In genomic region chr13:52650731-52651130, GRCh38 we compare ENCODE assay signal across 12 cellular contexts. TPM values are rescaled to one million over a fixed set of nuclear protein-coding genes. Genes with fewer than 3 reads are reported as not detected.
DNase-seq lines count a peak whose midpoint lies in the region; ATAC-seq and TF ChIP-seq lines count a peak whose summit lies in the region.
"Had no signal": no experiment of that assay in that cellular context is flagged by ENCODE, and none has a peak within 500 bp of the region (broad histone marks: within the 10 kb centered on the region; RNA-seq: fewer than 3 reads in every experiment).

No MANE protein-coding gene starts in this region.

- CTCF ChIA-PET in Caco-2 (lab: Charles Lee): no interaction called here

- POLR2A ChIA-PET in Caco-2 (lab: Charles Lee): no interaction called here

- no peaks in the 10 kb centered on the region for H3K9me3 Mint-ChIP-seq in Caco-2 (ENCODE audit: unreplicated experiment)
- no peaks in the 10 kb centered on the region for H3K9me3 Mint-ChIP-seq in neural crest cell
- H3K9me3 Mint-ChIP-seq: immature natural killer cell had no signal

- TF ChIP-seq EP300 in upper lobe of left lung (IDR thresholded peaks at IDR 0.05): no peak

- ATAC-seq in upper lobe of left lung (ENCODE audit: low FRiP score in 2 of 2) (no peak), HG02870 (IDR thresholded peaks at IDR 0.05; ENCODE audit: unreplicated experiment) (no peak)
- ATAC-seq: activated CD4-positive, alpha-beta T cell treated with anti-CD3 and anti-CD28 coated beads for 36 hours had no signal

- peak overlapping the region in 1 of 2 donors; percentile 98 for H3K9ac ChIP-seq in duodenal mucosa (ENCODE audit: low read depth in 1 of 2, low read length in 2 of 2)

- peak overlapping the region; percentile 53 for H3K4me3 ChIP-seq in Caco-2 (ENCODE audit: low read depth, low read length)
- peak overlapping the region; percentile 70 for H3K4me3 ChIP-seq in MG63
- H3K4me3 ChIP-seq in duodenal mucosa (ENCODE audit: low read depth in 1 of 2, low read length in 2 of 2): peak overlapping the region; percentile 96 to 99
- peak overlapping the region in 1 of 4 donors; percentile 71 for H3K4me3 ChIP-seq in upper lobe of left lung

- DNase-seq in Caco-2 (no peak), MG63 (no peak), neural crest cell (ENCODE audit: low read depth, low spot score) (no peak), upper lobe of left lung (no peak), MV-4-11 (lab: John Stamatoyannopoulos, UW) (no peak)
- no peak for DNase-seq in activated effector memory CD4-positive, alpha-beta T cell treated with anti-CD3 and anti-CD28 coated beads, Interleukin-2, amount 50 U/mL, for 16 hours
- DNase-seq: activated CD4-positive, alpha-beta T cell treated with anti-CD3 and anti-CD28 coated beads for 36 hours; H7; immature natural killer cell had no signal

- intact Hi-C loops in Caco-2 (cut with micrococcal nuclease; ENCODE audit: unreplicated experiment): loop anchor here (5.0 kb wide), 1 partner anchor 193 kb away; the partner anchor contains the start of gene CKAP2

- peaks cover 6% of the 10 kb centered on the region for H3K36me3 Mint-ChIP-seq in Caco-2 (ENCODE audit: insufficient read depth, unreplicated experiment)
- peaks cover 18% of the 10 kb centered on the region for H3K36me3 Mint-ChIP-seq in neural crest cell (ENCODE audit: low read depth)

- no peak for TF ChIP-seq POLR2A in upper lobe of left lung (IDR thresholded peaks at IDR 0.05)

- WGBS in upper lobe of left lung, 2 donors: 81 to 86% methylated on average over 5 to 6 of the region's 6 CpGs

- peaks cover 3% of the 10 kb centered on the region; the same call in 1 of the 2 replicates for H3K36me3 ChIP-seq in Caco-2 (ENCODE audit: control insufficient read depth, insufficient read depth, low read length)
- H3K36me3 ChIP-seq in MG63: peaks cover 14% of the 10 kb centered on the region
- H3K36me3 ChIP-seq in duodenal mucosa (ENCODE audit: control insufficient read depth in 1 of 2, insufficient read depth in 2 of 2, low read length in 2 of 2): peaks cover 2 to 12% of the 10 kb centered on the region in 2 donors
- peaks cover 0 to 11% (median 0%) of the 10 kb centered on the region in 4 donors for H3K36me3 ChIP-seq in upper lobe of left lung

- TF ChIP-seq CTCF in Caco-2 (IDR thresholded peaks at IDR 0.05; ENCODE audit: insufficient read depth in 1 of 2, low read depth in 1 of 2, low read length in 1 of 2, severe bottlenecking in 1 of 2, unreplicated experiment in 1 of 2): no peak
- no peak for TF ChIP-seq CTCF in neural crest cell (conservative IDR thresholded peaks at IDR 0.05)
- no peak for TF ChIP-seq CTCF in upper lobe of left lung (IDR thresholded peaks at IDR 0.05)

- H3K4me1 Mint-ChIP-seq in Caco-2 (ENCODE audit: low read depth, unreplicated experiment) (no peaks in the 10 kb centered on the region), neural crest cell (peaks cover 8% of the 10 kb centered on the region)

- H3K27ac ChIP-seq in duodenal mucosa (ENCODE audit: low read depth, low read length) (no peak overlapping the region), upper lobe of left lung (no peak overlapping the region)

- H3K9me3 ChIP-seq in Caco-2: no peaks in the 10 kb centered on the region
- H3K9me3 ChIP-seq in MG63: no peaks in the 10 kb centered on the region
- no peaks in the 10 kb centered on the region for H3K9me3 ChIP-seq in duodenal mucosa (ENCODE audit: control insufficient read depth in 1 of 2, low read length in 2 of 2)
- H3K9me3 ChIP-seq in upper lobe of left lung: no peaks in the 10 kb centered on the region
- H3K9me3 ChIP-seq: ascending aorta had no signal

- H3K4me1 ChIP-seq in Caco-2 (peaks cover 17% of the 10 kb centered on the region), duodenal mucosa (ENCODE audit: control insufficient read depth in 1 of 2, insufficient read depth in 2 of 2, low read length in 2 of 2) (peaks cover 24 to 25% of the 10 kb centered on the region in 2 donors), upper lobe of left lung (peaks cover 26 to 37% (median 31%) of the 10 kb centered on the region in 4 donors)

- H3K4me3 Mint-ChIP-seq in Caco-2 (ENCODE audit: unreplicated experiment) (no peak overlapping the region), neural crest cell (no peak overlapping the region)
- H3K4me3 Mint-ChIP-seq: activated CD4-positive, alpha-beta T cell treated with anti-CD3 and anti-CD28 coated beads for 36 hours had no signal

- H3K27me3 ChIP-seq in Caco-2 (replicated peaks; ENCODE audit: control insufficient read depth, insufficient read depth, low read length) (no peaks in the 10 kb centered on the region), MG63 (no peaks in the 10 kb centered on the region), duodenal mucosa (ENCODE audit: control insufficient read depth in 1 of 2, insufficient read depth in 2 of 2, low read length in 2 of 2) (no peaks in the 10 kb centered on the region), upper lobe of left lung (no peaks in the 10 kb centered on the region)
- H3K27me3 ChIP-seq: ascending aorta had no signal

- H3K27me3 Mint-ChIP-seq in Caco-2 (ENCODE audit: insufficient read depth, unreplicated experiment) (no peaks in the 10 kb centered on the region), neural crest cell (ENCODE audit: low read depth) (no peaks in the 10 kb centered on the region)
- H3K27me3 Mint-ChIP-seq: activated CD4-positive, alpha-beta T cell treated with anti-CD3 and anti-CD28 coated beads for 36 hours had no signal

- no TSS peak for BruUV-seq in Caco-2 (replicated peaks; lab: Mats Ljungman, UMichigan)

- H3K27ac Mint-ChIP-seq in Caco-2 (ENCODE audit: unreplicated experiment) (no peak overlapping the region), neural crest cell (ENCODE audit: unreplicated experiment) (peak overlapping the region; percentile 93)
- H3K27ac Mint-ChIP-seq: activated CD4-positive, alpha-beta T cell treated with anti-CD3 and anti-CD28 coated beads for 36 hours had no signal

RNA-seq across cellular contexts. Expression of gene SUGT1, which starts 1.9 kb away (rescaled TPM):
- total RNA-seq in Caco-2 (2022): 73.6 and 84.3 TPM in 2 replicates
- 34.3 and 73.2 TPM in 2 replicates for total RNA-seq in MG63 (2014; rRNA removed; shearing (Covaris generic); ENCODE audit: low replicate concordance)
- total RNA-seq in neural crest cell: 74.0 and 75.2 TPM in 2 replicates
- 10 to 100 TPM; 19.9 to 43.7 (median 28.0) TPM for total RNA-seq in upper lobe of left lung

RNA-seq across cellular contexts. Expression of gene HNRNPA1L2, which starts 8.5 kb away (rescaled TPM):
- total RNA-seq in Caco-2 (2022): 8.0 and 9.1 TPM in 2 replicates
- 0.33 TPM in 1 of 2 replicates, not detected in the other for total RNA-seq in MG63 (2014; rRNA removed; shearing (Covaris generic); ENCODE audit: low replicate concordance)
- 13.8 and 14.3 TPM in 2 replicates for total RNA-seq in neural crest cell
- total RNA-seq in upper lobe of left lung: 1 to 10 TPM; 2.7 to 7.3 (median 4.9) TPM
